1 cellular context compared by ENCODE assay signal in the genomic region with DNA sequence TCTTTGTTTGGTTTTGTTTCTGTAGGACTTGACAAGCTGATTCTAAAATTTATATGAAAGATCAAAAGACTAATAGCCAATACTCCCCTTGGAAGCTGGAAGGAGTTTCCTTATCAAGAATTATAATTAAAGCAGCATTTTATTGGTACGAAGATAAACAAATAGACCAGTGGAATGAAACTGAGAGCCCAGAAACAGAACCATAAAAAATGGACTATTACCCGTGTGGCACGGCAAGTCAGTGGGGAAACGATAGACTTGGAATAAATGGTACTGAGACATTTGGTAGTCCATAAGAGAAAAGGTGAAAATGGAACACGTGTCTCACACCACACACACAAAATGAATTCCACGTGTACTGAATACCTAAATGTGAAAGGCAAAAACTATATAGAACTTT.
TF ChIP-seq lines count a peak whose summit lies in the region.

No MANE protein-coding gene starts in this region.

TF ChIP-seq in HCT116, 20 proteins besides CTCF, POLR2A, EP300 and RAD21:
- TF ChIP-seq, protein P1, sequence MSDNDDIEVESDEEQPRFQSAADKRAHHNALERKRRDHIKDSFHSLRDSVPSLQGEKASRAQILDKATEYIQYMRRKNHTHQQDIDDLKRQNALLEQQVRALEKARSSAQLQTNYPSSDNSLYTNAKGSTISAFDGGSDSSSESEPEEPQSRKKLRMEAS (IDR thresholded peaks at IDR 0.05): no peak
- TF ChIP-seq EZH2 (IDR thresholded peaks at IDR 0.05) (no peak), JUND (IDR thresholded peaks at IDR 0.05) (no peak), POLR2AphosphoS5 (IDR thresholded peaks at IDR 0.05; ENCODE audit: low read depth, low read length) (no peak), SP1 (IDR thresholded peaks at IDR 0.05; ENCODE audit: low read depth) (no peak), YY1 (IDR thresholded peaks at IDR 0.05; ENCODE audit: extremely low read depth, insufficient replicate concordance, low read depth, low read length) (no peak), SIN3A (IDR thresholded peaks at IDR 0.05; ENCODE audit: low read depth) (no peak), FOSL1 (IDR thresholded peaks at IDR 0.05; ENCODE audit: low read depth) (no peak), TCF7L2 (IDR thresholded peaks at IDR 0.05; ENCODE audit: borderline replicate concordance, extremely low read depth, insufficient read depth, insufficient read length) (no peak), EZH2phosphoT487 (IDR thresholded peaks at IDR 0.05; ENCODE audit: borderline replicate concordance) (no peak), ELF1 (IDR thresholded peaks at IDR 0.05; ENCODE audit: borderline replicate concordance, low read depth) (no peak), ZNF274 (IDR thresholded peaks at IDR 0.05; ENCODE audit: low read depth, low read length) (no peak), ZFX (IDR thresholded peaks at IDR 0.05) (no peak), CEBPB (IDR thresholded peaks at IDR 0.05; ENCODE audit: low read depth) (no peak)
- TF ChIP-seq, protein P2, sequence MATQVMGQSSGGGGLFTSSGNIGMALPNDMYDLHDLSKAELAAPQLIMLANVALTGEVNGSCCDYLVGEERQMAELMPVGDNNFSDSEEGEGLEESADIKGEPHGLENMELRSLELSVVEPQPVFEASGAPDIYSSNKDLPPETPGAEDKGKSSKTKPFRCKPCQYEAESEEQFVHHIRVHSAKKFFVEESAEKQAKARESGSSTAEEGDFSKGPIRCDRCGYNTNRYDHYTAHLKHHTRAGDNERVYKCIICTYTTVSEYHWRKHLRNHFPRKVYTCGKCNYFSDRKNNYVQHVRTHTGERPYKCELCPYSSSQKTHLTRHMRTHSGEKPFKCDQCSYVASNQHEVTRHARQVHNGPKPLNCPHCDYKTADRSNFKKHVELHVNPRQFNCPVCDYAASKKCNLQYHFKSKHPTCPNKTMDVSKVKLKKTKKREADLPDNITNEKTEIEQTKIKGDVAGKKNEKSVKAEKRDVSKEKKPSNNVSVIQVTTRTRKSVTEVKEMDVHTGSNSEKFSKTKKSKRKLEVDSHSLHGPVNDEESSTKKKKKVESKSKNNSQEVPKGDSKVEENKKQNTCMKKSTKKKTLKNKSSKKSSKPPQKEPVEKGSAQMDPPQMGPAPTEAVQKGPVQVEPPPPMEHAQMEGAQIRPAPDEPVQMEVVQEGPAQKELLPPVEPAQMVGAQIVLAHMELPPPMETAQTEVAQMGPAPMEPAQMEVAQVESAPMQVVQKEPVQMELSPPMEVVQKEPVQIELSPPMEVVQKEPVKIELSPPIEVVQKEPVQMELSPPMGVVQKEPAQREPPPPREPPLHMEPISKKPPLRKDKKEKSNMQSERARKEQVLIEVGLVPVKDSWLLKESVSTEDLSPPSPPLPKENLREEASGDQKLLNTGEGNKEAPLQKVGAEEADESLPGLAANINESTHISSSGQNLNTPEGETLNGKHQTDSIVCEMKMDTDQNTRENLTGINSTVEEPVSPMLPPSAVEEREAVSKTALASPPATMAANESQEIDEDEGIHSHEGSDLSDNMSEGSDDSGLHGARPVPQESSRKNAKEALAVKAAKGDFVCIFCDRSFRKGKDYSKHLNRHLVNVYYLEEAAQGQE (IDR thresholded peaks at IDR 0.05; ENCODE audit: low read depth): no peak
- TF ChIP-seq, protein P3, sequence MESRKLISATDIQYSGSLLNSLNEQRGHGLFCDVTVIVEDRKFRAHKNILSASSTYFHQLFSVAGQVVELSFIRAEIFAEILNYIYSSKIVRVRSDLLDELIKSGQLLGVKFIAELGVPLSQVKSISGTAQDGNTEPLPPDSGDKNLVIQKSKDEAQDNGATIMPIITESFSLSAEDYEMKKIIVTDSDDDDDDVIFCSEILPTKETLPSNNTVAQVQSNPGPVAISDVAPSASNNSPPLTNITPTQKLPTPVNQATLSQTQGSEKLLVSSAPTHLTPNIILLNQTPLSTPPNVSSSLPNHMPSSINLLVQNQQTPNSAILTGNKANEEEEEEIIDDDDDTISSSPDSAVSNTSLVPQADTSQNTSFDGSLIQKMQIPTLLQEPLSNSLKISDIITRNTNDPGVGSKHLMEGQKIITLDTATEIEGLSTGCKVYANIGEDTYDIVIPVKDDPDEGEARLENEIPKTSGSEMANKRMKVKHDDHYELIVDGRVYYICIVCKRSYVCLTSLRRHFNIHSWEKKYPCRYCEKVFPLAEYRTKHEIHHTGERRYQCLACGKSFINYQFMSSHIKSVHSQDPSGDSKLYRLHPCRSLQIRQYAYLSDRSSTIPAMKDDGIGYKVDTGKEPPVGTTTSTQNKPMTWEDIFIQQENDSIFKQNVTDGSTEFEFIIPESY (IDR thresholded peaks at IDR 0.05; ENCODE audit: extremely low read depth, insufficient replicate concordance, low read length): no peak
